ENCODE assay signal across 8 cellular contexts in genomic region chr2:219642064-219642444, GRCh38. TPM values are rescaled to one million over a fixed set of nuclear protein-coding genes. Genes with fewer than 3 reads are reported as not detected.
DNase-seq lines count a peak whose midpoint lies in the region; ATAC-seq and TF ChIP-seq lines count a peak whose summit lies in the region.
"Had no signal": no experiment of that assay in that cellular context is flagged by ENCODE, and none has a peak within 500 bp of the region (broad histone marks: within the 10 kb centered on the region; RNA-seq: fewer than 3 reads in every experiment).

No MANE protein-coding gene starts in this region.

- TF ChIP-seq EP300 in gastroesophageal sphincter (IDR thresholded peaks at IDR 0.05) (no peak), sigmoid colon (IDR thresholded peaks at IDR 0.05) (no peak)

- H3K27ac ChIP-seq in Panc1 (ENCODE audit: low read length) = no peak overlapping the region
- peak overlapping the region in 3 of 4 donors; percentile 12 to 70 (median 63) for H3K27ac ChIP-seq in gastroesophageal sphincter
- H3K27ac ChIP-seq in sigmoid colon = peak overlapping the region in 1 of 4 donors; percentile 30
- H3K27ac ChIP-seq: spleen had no signal

- H3K9me3 ChIP-seq in Panc1 (ENCODE audit: control insufficient read depth, insufficient read depth, low read depth, low read length) = no peaks in the 10 kb centered on the region
- H3K9me3 ChIP-seq in gastroesophageal sphincter = no peaks in the 10 kb centered on the region
- no peaks in the 10 kb centered on the region for H3K9me3 ChIP-seq in sigmoid colon
- H3K9me3 ChIP-seq: spleen had no signal

- intact Hi-C loops in Panc1 (cut with micrococcal nuclease; ENCODE audit: unreplicated experiment) = loop anchor here (1.0 kb wide), 2 partner anchors 47 to 104 kb away; no protein-coding TSS in a partner anchor
- intact Hi-C loops in sigmoid colon (cut with DNase I) = loop anchor here (1.0 to 2.0 kb wide), 3 partner anchors 45 to 101 kb away; partner anchors contain the start of genes OBSL1 and STK11IP

- peak; percentile 1 for ATAC-seq in GM21528 (IDR thresholded peaks at IDR 0.05; ENCODE audit: low FRiP score, unreplicated experiment)
- ATAC-seq in Panc1 = peak; percentile 39
- peak; percentile 1 for ATAC-seq in gastroesophageal sphincter
- no peak for ATAC-seq in HG02970 (IDR thresholded peaks at IDR 0.05; ENCODE audit: low FRiP score, unreplicated experiment)

- 65% methylated on average over 4 of the region's 8 CpGs; no CpG with 5 or more reads in 1 of the 2 donors for WGBS in gastroesophageal sphincter (ENCODE audit: low coverage in 1 of 2), 2 donors
- 69 to 71% methylated on average over 8 of the region's 8 CpGs for WGBS in sigmoid colon, 2 donors

- TF ChIP-seq POLR2A in gastroesophageal sphincter (IDR thresholded peaks at IDR 0.05) (no peak), sigmoid colon (IDR thresholded peaks at IDR 0.05) (no peak)

- H3K4me3 ChIP-seq in Panc1 (ENCODE audit: low read depth in 2 of 2, low read length in 2 of 2) = no peak overlapping the region
- no peak overlapping the region for H3K4me3 ChIP-seq in gastroesophageal sphincter
- H3K4me3 ChIP-seq in sigmoid colon = no peak overlapping the region

- CTCF ChIA-PET in Panc1 (lab: Charles Lee) = interaction anchor here (1.1 to 1.2 kb wide), 2 partner anchors 19 to 23 kb away, joined by 3 read pairs; no protein-coding TSS in a partner anchor

- H3K4me1 ChIP-seq in Panc1 (ENCODE audit: control insufficient read depth, insufficient read depth, low read length) (no peaks in the 10 kb centered on the region; the same call in 1 of the 2 replicates), gastroesophageal sphincter (peaks cover 0 to 33% (median 7%) of the 10 kb centered on the region in 3 donors), sigmoid colon (peaks cover 0 to 25% (median 17%) of the 10 kb centered on the region in 4 donors)

- BruUV-seq in Panc1 (replicated peaks; lab: Mats Ljungman, UMichigan) = no TSS peak

- H3K36me3 ChIP-seq in Panc1 (ENCODE audit: control insufficient read depth, insufficient read depth, low read length) (no peaks in the 10 kb centered on the region), gastroesophageal sphincter (peaks cover 0 to 22% of the 10 kb centered on the region in 2 donors), sigmoid colon (no peaks in the 10 kb centered on the region)
- H3K36me3 ChIP-seq: spleen had no signal

- H3K27me3 ChIP-seq in Panc1 (ENCODE audit: control insufficient read depth, insufficient read depth, low read length) (no peaks in the 10 kb centered on the region), gastroesophageal sphincter (no peaks in the 10 kb centered on the region), sigmoid colon (no peaks in the 10 kb centered on the region)

- in situ Hi-C loops in Panc1 (cut with HindIII; ENCODE audit: low pct_unique_long_range_greater_than_20kb, low sequenced_read_pairs) = no loop called here

- DNase-seq in Panc1 (ENCODE audit: low read depth, low spot score) (no peak), sigmoid colon (peak; percentile 59), NCI-H1436 treated with DMSO at 0.1 percent for 48 hours (lab: John Stamatoyannopoulos, UW) (no peak), ecto neural progenitor cell (ENCODE audit: low spot score) (no peak)

- no peak for TF ChIP-seq CTCF in Panc1 (IDR thresholded peaks at IDR 0.05)
- TF ChIP-seq CTCF in gastroesophageal sphincter (IDR thresholded peaks at IDR 0.05) = no peak
- TF ChIP-seq CTCF in sigmoid colon (IDR thresholded peaks at IDR 0.05) = no peak

- POLR2A ChIA-PET in Panc1 (lab: Charles Lee) = no interaction called here

RNA-seq across cellular contexts. Expression of gene SLC4A3, which starts 14.6 kb away (rescaled TPM):
- total RNA-seq in Panc1 (2021; ENCODE audit: unreplicated experiment) = 13.5 TPM
- 22.5 TPM for polyA plus RNA-seq in Panc1 (2012; ENCODE audit: insufficient read length)
- 10 to 100 TPM; 10.4 to 30.6 (median 12.4) TPM for total RNA-seq in gastroesophageal sphincter
- 1 to 10 TPM in 3 of 4 donors, under 1 TPM in 1; 0.99 to 5.0 (median 1.1) TPM for total RNA-seq in sigmoid colon
- 1 to 10 TPM in 1 of 3 donors, under 1 TPM in 2; under 0.01 to 1.0 (median 0.46) TPM for polyA plus RNA-seq in sigmoid colon

RNA-seq across cellular contexts. Expression of gene STK11IP, which starts 44.4 kb away (rescaled TPM):
- total RNA-seq in Panc1 (2021; ENCODE audit: unreplicated experiment) = 48.2 TPM
- 36.1 TPM for polyA plus RNA-seq in Panc1 (2012; ENCODE audit: insufficient read length)
- 10 to 100 TPM in 3 of 4 donors, 1 to 10 TPM in 1; 7.0 to 19.2 (median 14.7) TPM for total RNA-seq in gastroesophageal sphincter
- 10 to 100 TPM in 2 of 4 donors, 1 to 10 TPM in 2; 8.4 to 13.0 (median 10.1) TPM for total RNA-seq in sigmoid colon
- polyA plus RNA-seq in sigmoid colon = 10 to 100 TPM in 2 of 3 donors, 1 to 10 TPM in 1; 6.9 to 36.7 (median 10.8) TPM
